In the genomic region with DNA sequence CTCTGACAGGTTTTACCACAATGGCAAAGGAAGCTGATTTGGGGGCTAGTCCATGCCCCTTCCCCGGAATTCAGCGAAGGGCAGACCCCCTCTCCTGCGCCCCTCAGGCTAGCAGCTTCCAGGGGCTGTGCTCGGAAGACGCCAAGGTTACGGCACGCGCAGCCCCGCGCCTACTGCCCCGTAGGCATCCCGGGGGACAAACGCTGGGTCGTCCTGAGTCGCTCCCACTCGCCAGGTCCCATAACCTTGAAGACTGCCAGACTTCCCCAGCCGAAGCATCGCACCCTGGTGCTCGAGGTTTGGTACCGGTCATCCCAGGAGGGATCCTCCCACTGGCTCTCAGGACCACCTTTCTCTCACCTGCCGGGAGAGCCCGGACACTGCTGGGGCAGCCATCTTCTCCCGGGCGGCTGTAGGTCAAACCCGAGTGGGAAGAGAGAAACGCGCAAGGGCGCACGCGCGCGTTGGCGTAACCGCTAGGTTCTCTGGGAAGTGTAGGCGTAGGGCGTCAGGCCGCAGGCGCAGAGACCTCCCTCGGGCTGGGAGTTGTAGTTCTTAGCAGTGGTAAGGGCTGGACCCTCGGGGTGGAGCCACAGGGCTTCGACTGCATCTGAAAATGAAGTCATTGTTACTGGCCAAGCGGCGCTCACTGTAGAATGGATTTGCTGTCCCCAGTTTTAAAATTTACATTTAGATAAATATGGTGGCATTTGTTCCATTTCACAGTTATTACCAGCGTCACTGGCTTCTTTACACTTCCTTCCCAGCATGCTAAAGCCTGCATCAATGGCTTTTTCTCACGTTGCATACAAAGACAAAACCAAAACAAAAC, we compare ENCODE assay signal across 8 cellular contexts. TPM values are rescaled to one million over a fixed set of nuclear protein-coding genes. Genes with fewer than 3 reads are reported as not detected.
DNase-seq lines count a peak whose midpoint lies in the region; ATAC-seq lines count a peak whose summit lies in the region.

A gene with protein sequence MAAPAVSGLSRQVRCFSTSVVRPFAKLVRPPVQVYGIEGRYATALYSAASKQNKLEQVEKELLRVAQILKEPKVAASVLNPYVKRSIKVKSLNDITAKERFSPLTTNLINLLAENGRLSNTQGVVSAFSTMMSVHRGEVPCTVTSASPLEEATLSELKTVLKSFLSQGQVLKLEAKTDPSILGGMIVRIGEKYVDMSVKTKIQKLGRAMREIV (minus strand): TSS at position 437 of the 832 bp plus-strand sequence. CDS start 41 bp downstream, at position 396.

- H3K27me3 ChIP-seq in BLaER1 treated with 17β-estradiol and CSF1 and Interleukin-3, amounts not matched to agents 10 nM and 100 nM = no peaks in the 10 kb centered on the region

- no peaks in the 10 kb centered on the region for H3K9me3 ChIP-seq in BLaER1 treated with 17β-estradiol and CSF1 and Interleukin-3, amounts not matched to agents 10 nM and 100 nM (replicated peaks in 1 of 11)

- peak; percentile 95 for ATAC-seq in GM19351 (IDR thresholded peaks at IDR 0.05; ENCODE audit: unreplicated experiment)
- ATAC-seq in HG03521 (IDR thresholded peaks at IDR 0.05; ENCODE audit: unreplicated experiment) = peak; percentile 98
- peak; percentile 98 for ATAC-seq in left colon

- H3K4me2 ChIP-seq in BLaER1 treated with 17β-estradiol and CSF1 and Interleukin-3, amounts not matched to agents 10 nM and 100 nM = peak within 1 kb of the TSS; percentile 78 to 95 (median 87)

- H3K36me3 ChIP-seq in BLaER1 treated with 17β-estradiol and CSF1 and Interleukin-3, amounts not matched to agents 10 nM and 100 nM = peaks cover 34 to 38% (median 36%) of the 10 kb centered on the region in 11 experiments

- H3K27ac ChIP-seq in BLaER1 treated with 17β-estradiol and CSF1 and Interleukin-3, amounts not matched to agents 10 nM and 100 nM = peak within 1 kb of the TSS; percentile 83 to 96 (median 89)

- H3K4me3 ChIP-seq in BLaER1 treated with 17β-estradiol and CSF1 and Interleukin-3, amounts not matched to agents 10 nM and 100 nM = peak within 1 kb of the TSS; percentile 79 to 98 (median 92)

- H4K20me1 ChIP-seq in BLaER1 treated with 17β-estradiol and CSF1 and Interleukin-3, amounts not matched to agents 10 nM and 100 nM = peaks cover 0 to 11% (median under 1%) of the 10 kb centered on the region in 11 experiments; a peak in 9 of 22 replicates

- H3K9ac ChIP-seq in BLaER1 treated with 17β-estradiol and CSF1 and Interleukin-3, amounts not matched to agents 10 nM and 100 nM = peak within 1 kb of the TSS; percentile 88 to 96 (median 94)

- intact Hi-C loops in left colon (cut with DNase I, micrococcal nuclease) = no loop called here

- peaks cover 15 to 30% (median 20%) of the 10 kb centered on the region in 10 experiments for H3K4me1 ChIP-seq in BLaER1 treated with 17β-estradiol and CSF1 and Interleukin-3, amounts not matched to agents 10 nM and 100 nM

- DNase-seq in NCI-H748 (lab: John Stamatoyannopoulos, UW; ENCODE audit: unreplicated experiment) (peak; percentile 98), cortex of kidney (lab: John Stamatoyannopoulos, UW) (peak; percentile 85), left colon (peak; percentile 98)
- DNase-seq in activated CD4-positive, alpha-beta T cell treated with anti-CD3 and anti-CD28 coated beads, Interleukin-2, amount 50 U/mL, for 1 hour = peak; percentile 94
- DNase-seq in stimulated activated CD4-positive, alpha-beta T cell treated with anti-CD3 and anti-CD28 coated beads, Interleukin-1b, Interleukin-23, amount 100 ng/mL, for 48 hours = peak; percentile 98

RNA-seq across cellular contexts. Expression of the gene that starts here (rescaled TPM):
- total RNA-seq in left colon = 100 to 1,000 TPM; 262 to 348 TPM

Comparison
In these comparisons a context has a peak if more than half of its experiments do, and no peak if none do; other contexts are left out.
1. Peak in every context shown above with its lines: DNase-seq, ATAC-seq, H3K4me3 ChIP-seq and H3K27ac ChIP-seq.